In the genomic region with DNA sequence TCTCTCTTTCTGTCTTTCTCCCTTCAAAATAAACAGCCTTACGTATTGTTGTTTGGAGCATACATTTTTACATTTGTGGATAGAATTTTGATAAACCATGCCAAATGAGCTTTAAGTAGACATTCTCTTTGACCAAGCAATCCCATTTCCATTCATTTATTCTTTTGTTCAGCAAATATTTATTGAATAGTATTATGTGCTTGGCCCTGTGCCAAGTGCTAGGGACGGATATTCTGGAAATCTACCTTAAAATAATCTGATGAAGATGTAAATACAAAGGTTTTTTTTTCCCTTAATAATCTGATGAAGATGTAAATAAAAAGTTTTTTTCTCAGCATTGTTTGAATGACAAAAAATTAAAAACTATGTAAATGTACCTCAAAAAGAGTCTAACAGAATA, we compare ENCODE assay signal across 21 cellular contexts. TPM values are rescaled to one million over a fixed set of nuclear protein-coding genes. Genes with fewer than 3 reads are reported as not detected.
"Had no signal": no experiment of that assay in that cellular context is flagged by ENCODE, and none has a peak within 500 bp of the region (broad histone marks: within the 10 kb centered on the region; RNA-seq: fewer than 3 reads in every experiment).

No MANE protein-coding gene starts in this region.

- H3K9me3 ChIP-seq: colonic mucosa, esophagus muscularis mucosa, prostate gland, right lobe of liver, upper lobe of left lung had no signal

- H3K36me3 ChIP-seq: colonic mucosa, prostate gland, right lobe of liver, upper lobe of left lung had no signal

- H3K4me1 ChIP-seq: colonic mucosa, foreskin keratinocyte, right lobe of liver, upper lobe of left lung had no signal

- H3K27ac ChIP-seq: colonic mucosa, esophagus muscularis mucosa, foreskin keratinocyte, prostate gland, right lobe of liver, upper lobe of left lung had no signal

- ATAC-seq: activated CD8-positive, alpha-beta T cell treated with anti-CD3 and anti-CD28 coated beads for 36 hours; activated naive CD4-positive, alpha-beta T cell treated with anti-CD3 and anti-CD28 coated beads, Interleukin-2, amount 50 U/mL, for 72 hours; foreskin keratinocyte; left colon; natural killer cell treated with Interleukin-12 subunit alpha and Interleukin-12 subunit beta and Interleukin-15 and Interleukin-18, amount 100 ng/mL, for 72 hours; right lobe of liver; stimulated activated naive CD8-positive, alpha-beta T cell treated with anti-CD3 and anti-CD28 coated beads, Interleukin-15, Interleukin-2, amounts not matched to agents 100 U/mL and 50 U/mL, for 24 hours; T-helper 17 cell; WTC11 had no signal

- H3K27me3 ChIP-seq: colonic mucosa, foreskin keratinocyte, right lobe of liver, upper lobe of left lung had no signal

- H3K4me3 ChIP-seq: colonic mucosa, right lobe of liver had no signal

- DNase-seq: activated CD4-positive, alpha-beta T cell treated with anti-CD3 and anti-CD28 coated beads for 4 hours; activated CD8-positive, alpha-beta memory T cell treated with anti-CD3 and anti-CD28 coated beads, Interleukin-2, amount 50 U/mL, for 4 hours; activated CD8-positive, alpha-beta T cell treated with anti-CD3 and anti-CD28 coated beads for 36 hours; activated effector memory CD4-positive, alpha-beta T cell treated with anti-CD3 and anti-CD28 coated beads, Interleukin-2, amount 50 U/mL, for 16 hours; activated T-cell treated with anti-CD3 and anti-CD28 coated beads, Interleukin-2, amount 50 U/mL, for 48 hours; amniotic stem cell; central memory CD4-positive, alpha-beta T cell; colonic mucosa; foreskin keratinocyte; glutamatergic neuron; left colon; nucleus accumbens; right lobe of liver; stimulated activated naive CD8-positive, alpha-beta T cell treated with anti-CD3 and anti-CD28 coated beads, Interleukin-15, Interleukin-2, amounts not matched to agents 100 U/mL and 50 U/mL, for 24 hours; T-helper 17 cell; upper lobe of left lung had no signal

RNA-seq across cellular contexts. Expression of a gene that starts 2.1 kb away (rescaled TPM):
- total RNA-seq: activated CD8-positive, alpha-beta T cell treated with anti-CD3 and anti-CD28 coated beads for 36 hours; activated naive CD4-positive, alpha-beta T cell treated with anti-CD3 and anti-CD28 coated beads, Interleukin-2, amount 50 U/mL, for 72 hours; foreskin keratinocyte; natural killer cell treated with Interleukin-12 subunit alpha and Interleukin-12 subunit beta and Interleukin-15 and Interleukin-18, amount 100 ng/mL, for 72 hours; T-helper 17 cell; WTC11 had no signal
- polyA plus RNA-seq: foreskin keratinocyte had no signal
